26 cellular contexts compared by ENCODE assay signal in the genomic region with DNA sequence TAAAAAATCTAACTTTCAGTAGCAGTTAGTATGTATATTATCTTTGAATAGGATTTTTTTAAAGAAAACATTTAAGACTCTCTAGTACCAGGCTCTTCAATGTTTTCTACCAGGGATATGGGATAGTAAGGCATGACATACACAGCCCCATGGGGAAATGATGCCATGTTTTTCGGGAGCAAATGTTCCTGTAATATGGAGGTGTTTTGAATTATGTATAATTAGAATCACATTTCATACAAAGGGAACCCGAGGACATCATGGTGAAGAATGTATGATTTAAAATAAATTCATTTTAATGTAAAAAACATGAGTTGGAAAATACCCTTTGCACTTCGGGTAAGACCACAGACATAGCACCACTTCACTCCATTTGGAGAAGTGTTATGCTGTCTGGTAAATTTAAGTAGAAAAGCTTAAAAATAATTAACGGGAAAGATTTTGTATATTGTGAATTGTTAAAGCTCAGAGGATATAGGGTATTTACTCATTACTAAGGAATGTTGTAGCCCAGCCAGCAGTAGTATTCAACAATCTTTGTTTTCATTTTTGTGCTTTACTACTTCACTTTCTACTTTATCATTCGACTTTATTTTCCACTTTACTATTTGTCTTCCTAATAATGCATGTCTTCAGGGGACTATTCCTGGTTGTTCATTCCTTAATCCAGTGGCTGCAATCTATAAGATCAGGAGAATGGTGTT.
DNase-seq lines count a peak whose midpoint lies in the region; TF ChIP-seq lines count a peak whose summit lies in the region.
"Had no signal": no experiment of that assay in that cellular context is flagged by ENCODE, and none has a peak within 500 bp of the region (broad histone marks: within the 10 kb centered on the region; RNA-seq: fewer than 3 reads in every experiment).

No MANE protein-coding gene starts in this region.

- intact Hi-C loops in CD14-positive monocyte (cut with micrococcal nuclease): no loop called here

- H3K9me3 Mint-ChIP-seq in osteocyte (ENCODE audit: unreplicated experiment) (peaks cover 5% of the 10 kb centered on the region), CD14-positive monocyte (no peaks in the 10 kb centered on the region)
- H3K9me3 Mint-ChIP-seq: activated B cell treated with CpG ODN at 0.5 μM for 24 hours had no signal

- DNase-seq in GM03348 (ENCODE audit: low spot score) (peak; percentile 40), amniotic epithelial cell (ENCODE audit: low read depth) (peak; percentile 28), fibroblast of gingiva (ENCODE audit: low read depth) (peak; percentile 39), osteocyte (ENCODE audit: extremely low spot score, unreplicated experiment) (no peak), CD14-positive monocyte (ENCODE audit: low spot score) (no peak), germinal center (ENCODE audit: low spot score) (no peak), NCI-H2227 (lab: John Stamatoyannopoulos, UW; ENCODE audit: unreplicated experiment) (no peak), suprapubic skin (ENCODE audit: low spot score in 2 of 2) (no peak)
- DNase-seq: activated B cell treated with CpG ODN at 0.5 μM for 24 hours; activated CD4-positive, alpha-beta T cell treated with anti-CD3 and anti-CD28 coated beads, Interleukin-2, amount 50 U/mL, for 48 hours; activated gamma-delta T cell; CD8-positive, alpha-beta memory T cell; esophagus squamous epithelium; hypothalamus; Kasumi-1; kidney glomerular epithelial cell; mesendoderm; naive thymus-derived CD4-positive, alpha-beta T cell; NCI-H1092; NCI-H2029 treated with DMSO at 0.1 percent for 48 hours; NCI-H446 treated with DMSO at 0.1 percent for 48 hours; stimulated activated CD4-positive, alpha-beta T cell treated with anti-CD3 and anti-CD28 coated beads, Interleukin-1b, Interleukin-23, amount 100 ng/mL, for 48 hours; T-helper 9 cell had no signal

- H3K36me3 Mint-ChIP-seq in osteocyte (ENCODE audit: unreplicated experiment) (no peaks in the 10 kb centered on the region), CD14-positive monocyte (no peaks in the 10 kb centered on the region)
- H3K36me3 Mint-ChIP-seq: CD8-positive, alpha-beta memory T cell; naive thymus-derived CD4-positive, alpha-beta T cell; stimulated activated memory B cell treated with anti-CD40 and anti-IgM and Interleukin-4, amounts not matched to agents 10 μg/mL and 1 μg/mL and 100 μg/mL, for 72 hours had no signal

- H3K4me1 Mint-ChIP-seq in osteocyte (ENCODE audit: unreplicated experiment) (peaks cover 20% of the 10 kb centered on the region), CD14-positive monocyte (no peaks in the 10 kb centered on the region)
- H3K4me1 Mint-ChIP-seq: activated B cell treated with CpG ODN at 0.5 μM for 24 hours; CD8-positive, alpha-beta memory T cell; central memory CD8-positive, alpha-beta T cell; naive thymus-derived CD4-positive, alpha-beta T cell; stimulated activated memory B cell treated with anti-CD40 and anti-IgM and Interleukin-4, amounts not matched to agents 10 μg/mL and 1 μg/mL and 100 μg/mL, for 72 hours had no signal

- H3K27me3 Mint-ChIP-seq in osteocyte (ENCODE audit: unreplicated experiment) (no peaks in the 10 kb centered on the region), CD14-positive monocyte (ENCODE audit: low read depth in 3 of 3) (no peaks in the 10 kb centered on the region)
- H3K27me3 Mint-ChIP-seq: activated B cell treated with CpG ODN at 0.5 μM for 24 hours; CD8-positive, alpha-beta memory T cell; central memory CD8-positive, alpha-beta T cell; naive thymus-derived CD4-positive, alpha-beta T cell; stimulated activated memory B cell treated with anti-CD40 and anti-IgM and Interleukin-4, amounts not matched to agents 10 μg/mL and 1 μg/mL and 100 μg/mL, for 72 hours had no signal

- no peaks in the 10 kb centered on the region for H3K9me3 ChIP-seq in suprapubic skin
- H3K9me3 ChIP-seq: esophagus squamous epithelium had no signal

- no peak for TF ChIP-seq CTCF in osteocyte (IDR thresholded peaks at IDR 0.05)
- no peak for TF ChIP-seq CTCF in CD14-positive monocyte (IDR thresholded peaks at IDR 0.05)
- no peak for TF ChIP-seq CTCF in suprapubic skin (IDR thresholded peaks at IDR 0.05)

- whole genome bisulfite sequencing in suprapubic skin: 52% methylated on average over 5 of the region's 5 CpGs

- no peak for TF ChIP-seq EP300 in suprapubic skin (IDR thresholded peaks at IDR 0.05)

- H3K4me3 ChIP-seq in suprapubic skin: no peak overlapping the region
- H3K4me3 ChIP-seq: esophagus squamous epithelium had no signal

- no peaks in the 10 kb centered on the region for H3K4me1 ChIP-seq in suprapubic skin
- H3K4me1 ChIP-seq: esophagus squamous epithelium, parathyroid adenoma had no signal

- no peak for TF ChIP-seq POLR2A in suprapubic skin (IDR thresholded peaks at IDR 0.05)

- H3K4me3 Mint-ChIP-seq in osteocyte (ENCODE audit: unreplicated experiment) (no peak overlapping the region), CD14-positive monocyte (no peak overlapping the region)
- H3K4me3 Mint-ChIP-seq: activated B cell treated with CpG ODN at 0.5 μM for 24 hours; CD8-positive, alpha-beta memory T cell; central memory CD8-positive, alpha-beta T cell; naive thymus-derived CD4-positive, alpha-beta T cell; stimulated activated memory B cell treated with anti-CD40 and anti-IgM and Interleukin-4, amounts not matched to agents 10 μg/mL and 1 μg/mL and 100 μg/mL, for 72 hours had no signal

- no peak overlapping the region for H3K27ac ChIP-seq in suprapubic skin
- H3K27ac ChIP-seq: esophagus squamous epithelium, parathyroid adenoma had no signal

- no peaks in the 10 kb centered on the region for H3K27me3 ChIP-seq in suprapubic skin
- H3K27me3 ChIP-seq: esophagus squamous epithelium had no signal

- H3K36me3 ChIP-seq in suprapubic skin: no peaks in the 10 kb centered on the region
- H3K36me3 ChIP-seq: esophagus squamous epithelium had no signal

- H3K27ac Mint-ChIP-seq in osteocyte (ENCODE audit: unreplicated experiment): peak overlapping the region; percentile 31
- no peak overlapping the region for H3K27ac Mint-ChIP-seq in CD14-positive monocyte
- H3K27ac Mint-ChIP-seq: activated B cell treated with CpG ODN at 0.5 μM for 24 hours; CD8-positive, alpha-beta memory T cell; naive thymus-derived CD4-positive, alpha-beta T cell; stimulated activated memory B cell treated with anti-CD40 and anti-IgM and Interleukin-4, amounts not matched to agents 10 μg/mL and 1 μg/mL and 100 μg/mL, for 72 hours had no signal

Comparison
In these comparisons a context has a peak if more than half of its experiments do, and no peak if none do; other contexts are left out.
1. DNase-seq: peak in GM03348 (single experiment), amniotic epithelial cell (single experiment) and fibroblast of gingiva (single experiment); none in osteocyte (single experiment), CD14-positive monocyte (single experiment), germinal center (single experiment), NCI-H2227 (single experiment) and suprapubic skin (0 of 2).